Comparison of ENCODE assay signal across 19 cellular contexts in genomic region chr14:100844082-100844408, GRCh38. TPM values are rescaled to one million over a fixed set of nuclear protein-coding genes. Genes with fewer than 3 reads are reported as not detected.
DNase-seq lines count a peak whose midpoint lies in the region; ATAC-seq and TF ChIP-seq lines count a peak whose summit lies in the region.
"Had no signal": no experiment of that assay in that cellular context is flagged by ENCODE, and none has a peak within 500 bp of the region (broad histone marks: within the 10 kb centered on the region; RNA-seq: fewer than 3 reads in every experiment).

No MANE protein-coding gene starts in this region.

- H3K36me3 ChIP-seq in lower lobe of right lung (no peaks in the 10 kb centered on the region), PC-3 (ENCODE audit: low read depth, low read length) (no peaks in the 10 kb centered on the region)

- no peaks in the 10 kb centered on the region for H3K9me2 ChIP-seq in PC-3 (replicated peaks; ENCODE audit: low read length)

- no peaks in the 10 kb centered on the region for H3F3A ChIP-seq in PC-3 (ENCODE audit: low read length, unreplicated experiment)

- no peak overlapping the region for H3K4me3 ChIP-seq in lower lobe of right lung
- no peak overlapping the region for H3K4me3 ChIP-seq in PC-3 (ENCODE audit: low read length)
- H3K4me3 ChIP-seq: GM23248 had no signal

- CTCF ChIA-PET in activated CD8-positive, alpha-beta T cell treated with anti-CD3 and anti-CD28 coated beads, Interleukin-2, amount 10 ng/mL, durations not matched to agents 7 days and 5 days (lab: Charles Lee) = no interaction called here
- CTCF ChIA-PET in PC-3 (lab: Charles Lee) = no interaction called here

- H3K4me1 Mint-ChIP-seq in activated T-cell treated with anti-CD3 and anti-CD28 coated beads, Interleukin-2, amount 50 U/mL, for 72 hours (ENCODE audit: low read depth) = peaks cover 4% of the 10 kb centered on the region
- H3K4me1 Mint-ChIP-seq in activated T-cell treated with anti-CD3 and anti-CD28 coated beads, Interleukin-2, amount 50 U/mL, for 24 hours (ENCODE audit: low read depth) = peaks cover 1% of the 10 kb centered on the region
- H3K4me1 Mint-ChIP-seq in activated CD8-positive, alpha-beta T cell treated with anti-CD3 and anti-CD28 coated beads, Interleukin-2, amount 10 ng/mL, durations not matched to agents 7 days and 5 days (ENCODE audit: low read depth) = peaks cover 12% of the 10 kb centered on the region
- H3K4me1 Mint-ChIP-seq: CD8-positive, alpha-beta memory T cell had no signal

- no peaks in the 10 kb centered on the region for H3K27me3 ChIP-seq in lower lobe of right lung (ENCODE audit: low read depth)
- no peaks in the 10 kb centered on the region for H3K27me3 ChIP-seq in PC-3 (ENCODE audit: low read length)

- H3K4me2 ChIP-seq in PC-3 (ENCODE audit: low read length) = no peak overlapping the region

- no peaks in the 10 kb centered on the region for H4K20me1 ChIP-seq in PC-3 (ENCODE audit: low read length)

- intact Hi-C loops in lower lobe of right lung (cut with DNase I) = no loop called here
- intact Hi-C loops in PC-3 (cut with micrococcal nuclease) = no loop called here

- TF ChIP-seq CTCF in lower lobe of right lung (IDR thresholded peaks at IDR 0.05) (no peak), PC-3 (conservative IDR thresholded peaks at IDR 0.05; ENCODE audit: low read depth, low read length) (no peak)

- H3K4me3 Mint-ChIP-seq in activated T-cell treated with anti-CD3 and anti-CD28 coated beads, Interleukin-2, amount 50 U/mL, for 72 hours = no peak overlapping the region
- H3K4me3 Mint-ChIP-seq in activated T-cell treated with anti-CD3 and anti-CD28 coated beads, Interleukin-2, amount 50 U/mL, for 24 hours = no peak overlapping the region
- no peak overlapping the region for H3K4me3 Mint-ChIP-seq in activated CD8-positive, alpha-beta T cell treated with anti-CD3 and anti-CD28 coated beads, Interleukin-2, amount 10 ng/mL, durations not matched to agents 7 days and 5 days
- H3K4me3 Mint-ChIP-seq: CD8-positive, alpha-beta memory T cell had no signal

- ATAC-seq in activated T-cell treated with anti-CD3 and anti-CD28 coated beads, Interleukin-2, amount 50 U/mL, for 72 hours (replicated peaks in 1 of 2) = peak; percentile 35 to 36
- ATAC-seq in activated CD8-positive, alpha-beta T cell treated with anti-CD3 and anti-CD28 coated beads, Interleukin-2, amount 10 ng/mL, durations not matched to agents 7 days and 5 days = no peak
- ATAC-seq in lower lobe of right lung (no peak), PC-3 (no peak)
- peak; percentile 62 for ATAC-seq in stimulated activated naive CD8-positive, alpha-beta T cell treated with anti-CD3 and anti-CD28 coated beads, Interleukin-15, Interleukin-2, amounts not matched to agents 100 U/mL and 50 U/mL, for 24 hours
- ATAC-seq: HCT116 had no signal

- no peaks in the 10 kb centered on the region for H3K27me3 Mint-ChIP-seq in activated T-cell treated with anti-CD3 and anti-CD28 coated beads, Interleukin-2, amount 50 U/mL, for 72 hours (ENCODE audit: low read depth)
- no peaks in the 10 kb centered on the region for H3K27me3 Mint-ChIP-seq in activated T-cell treated with anti-CD3 and anti-CD28 coated beads, Interleukin-2, amount 50 U/mL, for 24 hours
- no peaks in the 10 kb centered on the region for H3K27me3 Mint-ChIP-seq in activated CD8-positive, alpha-beta T cell treated with anti-CD3 and anti-CD28 coated beads, Interleukin-2, amount 10 ng/mL, durations not matched to agents 7 days and 5 days (ENCODE audit: low read depth)
- H3K27me3 Mint-ChIP-seq: CD8-positive, alpha-beta memory T cell had no signal

- H3K9ac ChIP-seq in PC-3 (ENCODE audit: low read length) = no peak overlapping the region
- H3K9ac ChIP-seq: GM23248 had no signal

- no TSS peak for BruUV-seq in PC-3 (replicated peaks; lab: Mats Ljungman, UMichigan)

- no peaks in the 10 kb centered on the region for H3K79me2 ChIP-seq in PC-3 (ENCODE audit: low read length)

- peak in 1 of 2 donors; percentile 7 for DNase-seq in activated T-cell treated with anti-CD3 and anti-CD28 coated beads, Interleukin-2, amount 50 U/mL, for 72 hours
- no peak for DNase-seq in activated T-cell treated with anti-CD3 and anti-CD28 coated beads, Interleukin-2, amount 50 U/mL, for 24 hours
- DNase-seq in activated CD8-positive, alpha-beta T cell treated with anti-CD3 and anti-CD28 coated beads, Interleukin-2, amount 10 ng/mL, durations not matched to agents 7 days and 5 days = peak; percentile 27
- DNase-seq in lower lobe of right lung = peak; percentile 10
- peak; percentile 29 for DNase-seq in stimulated activated naive CD8-positive, alpha-beta T cell treated with anti-CD3 and anti-CD28 coated beads, Interleukin-15, Interleukin-2, amounts not matched to agents 100 U/mL and 50 U/mL, for 24 hours
- DNase-seq in PC-3 = no peak
- DNase-seq in GOT3 (lab: John Stamatoyannopoulos, UW) = no peak
- DNase-seq in hepatic stellate cell (ENCODE audit: low spot score) = no peak
- DNase-seq: 8988T; CD8-positive, alpha-beta memory T cell; GDM1; GM23248; NCI-H1417; NCI-H1930; NCI-H69; OCI-M1; RPMI8226 had no signal

- POLR2A ChIA-PET in activated CD8-positive, alpha-beta T cell treated with anti-CD3 and anti-CD28 coated beads, Interleukin-2, amount 10 ng/mL, durations not matched to agents 7 days and 5 days (lab: Charles Lee) = no interaction called here
- POLR2A ChIA-PET in PC-3 (lab: Charles Lee; ENCODE audit: unreplicated experiment) = no interaction called here

- no peak overlapping the region for H2AFZ ChIP-seq in PC-3 (ENCODE audit: low read length)
- H2AFZ ChIP-seq: GM23248 had no signal

- no peaks in the 10 kb centered on the region for H3K9me3 Mint-ChIP-seq in activated T-cell treated with anti-CD3 and anti-CD28 coated beads, Interleukin-2, amount 50 U/mL, for 72 hours
- H3K9me3 Mint-ChIP-seq in activated T-cell treated with anti-CD3 and anti-CD28 coated beads, Interleukin-2, amount 50 U/mL, for 24 hours = no peaks in the 10 kb centered on the region
- H3K9me3 Mint-ChIP-seq in activated CD8-positive, alpha-beta T cell treated with anti-CD3 and anti-CD28 coated beads, Interleukin-2, amount 10 ng/mL, durations not matched to agents 7 days and 5 days (ENCODE audit: insufficient read depth) = no peaks in the 10 kb centered on the region
- H3K9me3 Mint-ChIP-seq: CD8-positive, alpha-beta memory T cell had no signal

- H3K36me3 Mint-ChIP-seq in activated T-cell treated with anti-CD3 and anti-CD28 coated beads, Interleukin-2, amount 50 U/mL, for 72 hours (ENCODE audit: insufficient read depth in 2 of 2) = no peaks in the 10 kb centered on the region
- no peaks in the 10 kb centered on the region for H3K36me3 Mint-ChIP-seq in activated T-cell treated with anti-CD3 and anti-CD28 coated beads, Interleukin-2, amount 50 U/mL, for 24 hours (ENCODE audit: low read depth)
- no peaks in the 10 kb centered on the region for H3K36me3 Mint-ChIP-seq in activated CD8-positive, alpha-beta T cell treated with anti-CD3 and anti-CD28 coated beads, Interleukin-2, amount 10 ng/mL, durations not matched to agents 7 days and 5 days (ENCODE audit: low read depth)
- H3K36me3 Mint-ChIP-seq: CD8-positive, alpha-beta memory T cell had no signal

- H3K4me1 ChIP-seq in lower lobe of right lung (peaks cover under 1% of the 10 kb centered on the region), PC-3 (ENCODE audit: insufficient read depth, low read length) (peaks cover 2% of the 10 kb centered on the region)

- H3K9me3 ChIP-seq in lower lobe of right lung (no peaks in the 10 kb centered on the region), PC-3 (ENCODE audit: low read length) (no peaks in the 10 kb centered on the region)

- no peak overlapping the region for H3K27ac Mint-ChIP-seq in activated T-cell treated with anti-CD3 and anti-CD28 coated beads, Interleukin-2, amount 50 U/mL, for 72 hours
- no peak overlapping the region for H3K27ac Mint-ChIP-seq in activated T-cell treated with anti-CD3 and anti-CD28 coated beads, Interleukin-2, amount 50 U/mL, for 24 hours
- no peak overlapping the region for H3K27ac Mint-ChIP-seq in activated CD8-positive, alpha-beta T cell treated with anti-CD3 and anti-CD28 coated beads, Interleukin-2, amount 10 ng/mL, durations not matched to agents 7 days and 5 days
- H3K27ac Mint-ChIP-seq: CD8-positive, alpha-beta memory T cell had no signal

- no peak overlapping the region for H3K27ac ChIP-seq in lower lobe of right lung
- no peak overlapping the region for H3K27ac ChIP-seq in PC-3 (ENCODE audit: low read length)

RNA-seq across cellular contexts. Expression of gene MEG3, which starts 18.1 kb away (rescaled TPM):
- not detected for total RNA-seq in activated T-cell treated with anti-CD3 and anti-CD28 coated beads, Interleukin-2, amount 50 U/mL, for 72 hours
- total RNA-seq in activated CD8-positive, alpha-beta T cell treated with anti-CD3 and anti-CD28 coated beads, Interleukin-2, amount 10 ng/mL, durations not matched to agents 7 days and 5 days = not detected
- total RNA-seq in lower lobe of right lung = 16.6 TPM
- total RNA-seq in PC-3 (2014; rRNA removed) = not detected in 2 replicates
- total RNA-seq: HT1080 had no signal

RNA-seq across cellular contexts. Expression of gene RTL1, which starts 59.5 kb away (rescaled TPM):
- total RNA-seq in activated T-cell treated with anti-CD3 and anti-CD28 coated beads, Interleukin-2, amount 50 U/mL, for 72 hours = not detected
- total RNA-seq in activated CD8-positive, alpha-beta T cell treated with anti-CD3 and anti-CD28 coated beads, Interleukin-2, amount 10 ng/mL, durations not matched to agents 7 days and 5 days = not detected
- total RNA-seq in lower lobe of right lung (not detected), PC-3 (2014; rRNA removed) (not detected in 2 replicates)
- total RNA-seq: CD8-positive, alpha-beta memory T cell; GM23248 had no signal

Comparison
In these comparisons a context has a peak if more than half of its experiments do, and no peak if none do; other contexts are left out.
1. ATAC-seq: peak in activated T-cell treated with anti-CD3 and anti-CD28 coated beads, Interleukin-2, amount 50 U/mL, for 72 hours (2 of 2) and stimulated activated naive CD8-positive, alpha-beta T cell treated with anti-CD3 and anti-CD28 coated beads, Interleukin-15, Interleukin-2, amounts not matched to agents 100 U/mL and 50 U/mL, for 24 hours (single experiment); none in activated CD8-positive, alpha-beta T cell treated with anti-CD3 and anti-CD28 coated beads, Interleukin-2, amount 10 ng/mL, durations not matched to agents 7 days and 5 days (single experiment), lower lobe of right lung (0 of 2) and PC-3 (single experiment).
2. DNase-seq: peak in activated CD8-positive, alpha-beta T cell treated with anti-CD3 and anti-CD28 coated beads, Interleukin-2, amount 10 ng/mL, durations not matched to agents 7 days and 5 days (single experiment), lower lobe of right lung (single experiment) and stimulated activated naive CD8-positive, alpha-beta T cell treated with anti-CD3 and anti-CD28 coated beads, Interleukin-15, Interleukin-2, amounts not matched to agents 100 U/mL and 50 U/mL, for 24 hours (single experiment); none in activated T-cell treated with anti-CD3 and anti-CD28 coated beads, Interleukin-2, amount 50 U/mL, for 24 hours (single experiment), PC-3 (single experiment), GOT3 (single experiment) and hepatic stellate cell (single experiment).
3. RNA of gene MEG3, which starts 18.1 kb away (total RNA-seq): 16.6 TPM in lower lobe of right lung (single experiment); not detected in activated T-cell treated with anti-CD3 and anti-CD28 coated beads, Interleukin-2, amount 50 U/mL, for 72 hours, not detected in activated CD8-positive, alpha-beta T cell treated with anti-CD3 and anti-CD28 coated beads, Interleukin-2, amount 10 ng/mL, durations not matched to agents 7 days and 5 days and not detected in PC-3; every median in the first group is over 10 times any median in the second.